ENCODE assay signal across 8 cellular contexts in the genomic region with DNA sequence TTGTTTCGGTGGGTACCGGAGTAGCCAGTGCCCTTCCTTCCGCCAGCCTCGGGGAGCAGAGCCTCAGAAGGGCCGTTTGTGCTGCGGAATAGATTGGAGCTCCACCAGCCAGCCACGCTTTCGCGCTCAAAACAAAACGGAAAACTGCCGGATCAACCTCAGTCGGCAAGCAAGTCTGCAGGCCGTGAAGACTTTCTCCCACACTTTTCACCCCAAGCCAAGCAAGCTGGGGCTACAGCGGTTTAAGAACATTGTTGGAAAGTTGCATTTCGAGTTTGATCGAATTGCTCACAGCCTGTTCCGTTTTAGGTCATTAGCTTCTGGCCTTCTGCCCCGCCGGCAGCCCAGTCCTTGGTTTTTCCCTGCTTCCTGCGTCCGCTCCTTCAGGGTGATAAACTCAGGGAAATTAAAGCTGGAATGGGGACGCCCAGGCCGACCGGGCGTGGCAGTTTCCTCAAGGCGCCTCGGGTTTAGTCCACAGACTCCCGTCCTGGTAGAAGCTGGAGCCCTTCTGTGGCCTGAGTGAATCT. TPM values are rescaled to one million over a fixed set of nuclear protein-coding genes. Genes with fewer than 3 reads are reported as not detected.
A peak's percentile ranks its signal among the peaks of the same experiment; 100 is the strongest.
DNase-seq lines count a peak whose midpoint lies in the region; ATAC-seq and TF ChIP-seq lines count a peak whose summit lies in the region.

No MANE protein-coding gene starts in this region.

- H3K79me2 ChIP-seq in GM23338 (replicated peaks; ENCODE audit: insufficient read depth), result no peaks in the 10 kb centered on the region

- CTCF ChIA-PET in naive thymus-derived CD4-positive, alpha-beta T cell (lab: Charles Lee), result no interaction called here

- peak; percentile 65 for DNase-seq in ACHN
- DNase-seq in GM23338 (ENCODE audit: low spot score), result peak; percentile 56
- no peak for DNase-seq in RWPE2 (ENCODE audit: low spot score)
- DNase-seq in naive thymus-derived CD4-positive, alpha-beta T cell, result no peak
- DNase-seq in cerebellar nuclear complex (lab: John Stamatoyannopoulos, UW), result no peak

- peaks cover 5% of the 10 kb centered on the region; the same call in 2 of the 3 replicates for H3K9me3 Mint-ChIP-seq in GM23338
- no peaks in the 10 kb centered on the region for H3K9me3 Mint-ChIP-seq in naive thymus-derived CD4-positive, alpha-beta T cell

- peaks cover 23% of the 10 kb centered on the region for H3K4me1 ChIP-seq in GM23338 (ENCODE audit: insufficient read depth)
- H3K4me1 ChIP-seq in RWPE2 (ENCODE audit: insufficient read depth, poor library complexity, severe bottlenecking), result peaks cover 6% of the 10 kb centered on the region
- H3K4me1 ChIP-seq in esophagus (ENCODE audit: control insufficient read depth in 2 of 2, insufficient read depth in 2 of 2, low read length in 1 of 2), result peaks cover 10 to 12% of the 10 kb centered on the region in 2 donors
- H3K4me1 ChIP-seq in naive thymus-derived CD4-positive, alpha-beta T cell (ENCODE audit: control insufficient read depth in 2 of 2, insufficient read depth in 2 of 2, low read length in 2 of 2), result peaks cover 22 to 27% of the 10 kb centered on the region in 2 donors

- H3K27me3 ChIP-seq in GM23338 (ENCODE audit: insufficient read depth), result peaks cover 97% of the 10 kb centered on the region
- H3K27me3 ChIP-seq in RWPE2 (ENCODE audit: insufficient read depth, poor library complexity, severe bottlenecking), result no peaks in the 10 kb centered on the region
- peaks cover 0 to 6% of the 10 kb centered on the region in 2 donors for H3K27me3 ChIP-seq in esophagus (ENCODE audit: control insufficient read depth in 1 of 2, insufficient read depth in 2 of 2, low read length in 2 of 2)
- peaks cover 8 to 25% of the 10 kb centered on the region in 2 donors for H3K27me3 ChIP-seq in naive thymus-derived CD4-positive, alpha-beta T cell (ENCODE audit: control insufficient read depth in 2 of 2, insufficient read depth in 2 of 2, low read length in 2 of 2)

- ATAC-seq in GM23338 (peak; percentile 2; the same call in 2 of the 3 replicates), RWPE2 (ENCODE audit: low read depth) (peak; percentile 21; the same call in 2 of the 3 replicates), HG03571 (IDR thresholded peaks at IDR 0.05; ENCODE audit: unreplicated experiment) (no peak), HG02840 (IDR thresholded peaks at IDR 0.05; ENCODE audit: low FRiP score, unreplicated experiment) (no peak)
- no peak for ATAC-seq in naive thymus-derived CD4-positive, alpha-beta T cell

- no peak overlapping the region for H3K27ac Mint-ChIP-seq in GM23338
- peak overlapping the region in 3 of 9 donors; percentile 20 to 41 (median 38) for H3K27ac Mint-ChIP-seq in naive thymus-derived CD4-positive, alpha-beta T cell

- H3K36me3 ChIP-seq in GM23338 (ENCODE audit: insufficient read depth), result no peaks in the 10 kb centered on the region; the same call in 1 of the 2 replicates
- no peaks in the 10 kb centered on the region for H3K36me3 ChIP-seq in RWPE2 (ENCODE audit: low read depth)
- no peaks in the 10 kb centered on the region for H3K36me3 ChIP-seq in esophagus (ENCODE audit: control insufficient read depth in 2 of 2, insufficient read depth in 2 of 2, low read length in 1 of 2)
- no peaks in the 10 kb centered on the region for H3K36me3 ChIP-seq in naive thymus-derived CD4-positive, alpha-beta T cell (ENCODE audit: control insufficient read depth in 2 of 3, insufficient read depth in 3 of 3, low read length in 3 of 3)

- H3K27me3 Mint-ChIP-seq in GM23338 (ENCODE audit: insufficient read depth, low read depth, poor library complexity), result peaks cover 77% of the 10 kb centered on the region
- H3K27me3 Mint-ChIP-seq in naive thymus-derived CD4-positive, alpha-beta T cell, result peaks cover 66 to 86% (median 73%) of the 10 kb centered on the region in 5 donors

- POLR2A ChIA-PET in naive thymus-derived CD4-positive, alpha-beta T cell (lab: Charles Lee), result no interaction called here

- TF ChIP-seq CTCF in GM23338 (conservative IDR thresholded peaks at IDR 0.05; ENCODE audit: low read depth in 2 of 2), result no peak
- no peak for TF ChIP-seq CTCF in RWPE2 (IDR thresholded peaks at IDR 0.05; ENCODE audit: poor library complexity, severe bottlenecking)

- in situ Hi-C loops in ACHN (cut with HindIII; ENCODE audit: low pct_ligation_motif_present, low pct_unique_long_range_greater_than_20kb, low sequenced_read_pairs), result no loop called here

- H3K9me3 ChIP-seq in RWPE2 (ENCODE audit: severe bottlenecking) (no peaks in the 10 kb centered on the region), esophagus (ENCODE audit: control insufficient read depth in 2 of 2, insufficient read depth in 1 of 2, low read depth in 1 of 2, low read length in 1 of 2) (no peaks in the 10 kb centered on the region)
- no peaks in the 10 kb centered on the region for H3K9me3 ChIP-seq in naive thymus-derived CD4-positive, alpha-beta T cell (ENCODE audit: control insufficient read depth in 2 of 3, low read length in 3 of 3)

- no peak overlapping the region for H3K27ac ChIP-seq in GM23338 (ENCODE audit: low read depth)
- H3K27ac ChIP-seq in RWPE2 (ENCODE audit: poor library complexity, severe bottlenecking), result peak overlapping the region; percentile 53
- H3K27ac ChIP-seq in esophagus (ENCODE audit: low read depth in 2 of 2, low read length in 1 of 2), result peak overlapping the region in 1 of 2 donors; percentile 33
- no peak overlapping the region for H3K27ac ChIP-seq in naive thymus-derived CD4-positive, alpha-beta T cell (ENCODE audit: low read depth, low read length)

- peak overlapping the region; percentile 96 for H2AFZ ChIP-seq in GM23338

- H3F3A ChIP-seq in GM23338 (replicated peaks; ENCODE audit: low read depth), result peaks cover 21% of the 10 kb centered on the region

- H3K4me3 ChIP-seq in GM23338 (peak overlapping the region; percentile 74), RWPE2 (ENCODE audit: severe bottlenecking) (peak overlapping the region; percentile 61), esophagus (ENCODE audit: low read depth in 1 of 2, low read length in 2 of 2) (peak overlapping the region; percentile 56)
- H3K4me3 ChIP-seq in naive thymus-derived CD4-positive, alpha-beta T cell (ENCODE audit: low read length), result peak overlapping the region; percentile 59

- 8 to 9% methylated on average over 28 of the region's 28 CpGs for WGBS in esophagus, 2 donors

- H3K4me3 Mint-ChIP-seq in GM23338, result peak overlapping the region; percentile 76
- peak overlapping the region; percentile 79 to 94 (median 85) for H3K4me3 Mint-ChIP-seq in naive thymus-derived CD4-positive, alpha-beta T cell

- no peaks in the 10 kb centered on the region for H3K9me2 ChIP-seq in GM23338 (ENCODE audit: insufficient read depth)

- peaks cover 3% of the 10 kb centered on the region; the same call in 1 of the 3 replicates for H3K36me3 Mint-ChIP-seq in GM23338 (ENCODE audit: low read depth)
- peaks cover 0 to 5% (median 0%) of the 10 kb centered on the region in 5 donors for H3K36me3 Mint-ChIP-seq in naive thymus-derived CD4-positive, alpha-beta T cell

- peaks cover 21% of the 10 kb centered on the region for H3K4me1 Mint-ChIP-seq in GM23338
- H3K4me1 Mint-ChIP-seq in naive thymus-derived CD4-positive, alpha-beta T cell, result peaks cover 19 to 39% (median 29%) of the 10 kb centered on the region in 7 donors

- intact Hi-C loops in naive thymus-derived CD4-positive, alpha-beta T cell (cut with micrococcal nuclease), result loop anchor here in 1 of 2 donors (5.0 kb wide), 2 partner anchors 458 to 922 kb away; a partner anchor contains a TSS

- peaks cover 25% of the 10 kb centered on the region for H4K20me1 ChIP-seq in GM23338 (replicated peaks; ENCODE audit: insufficient read depth)

- H3K4me2 ChIP-seq in GM23338, result peak overlapping the region; percentile 95

TF ChIP-seq in GM23338, 12 proteins besides CTCF, POLR2A, EP300 and RAD21:
- TF ChIP-seq POLR2AphosphoS5 (IDR thresholded peaks at IDR 0.05; ENCODE audit: low read depth) (no peak), ZNF331 (CRISPR knock-in tag; IDR thresholded peaks at IDR 0.05; ENCODE audit: low read depth) (no peak), EZH2 (IDR thresholded peaks at IDR 0.05; ENCODE audit: low read depth, unreplicated experiment) (peak; percentile 95), EZH2phosphoT487 (IDR thresholded peaks at IDR 0.05; ENCODE audit: unreplicated experiment) (peak; percentile 92), NANOG (IDR thresholded peaks at IDR 0.05; ENCODE audit: borderline replicate concordance) (no peak)
- TF ChIP-seq, protein P1, sequence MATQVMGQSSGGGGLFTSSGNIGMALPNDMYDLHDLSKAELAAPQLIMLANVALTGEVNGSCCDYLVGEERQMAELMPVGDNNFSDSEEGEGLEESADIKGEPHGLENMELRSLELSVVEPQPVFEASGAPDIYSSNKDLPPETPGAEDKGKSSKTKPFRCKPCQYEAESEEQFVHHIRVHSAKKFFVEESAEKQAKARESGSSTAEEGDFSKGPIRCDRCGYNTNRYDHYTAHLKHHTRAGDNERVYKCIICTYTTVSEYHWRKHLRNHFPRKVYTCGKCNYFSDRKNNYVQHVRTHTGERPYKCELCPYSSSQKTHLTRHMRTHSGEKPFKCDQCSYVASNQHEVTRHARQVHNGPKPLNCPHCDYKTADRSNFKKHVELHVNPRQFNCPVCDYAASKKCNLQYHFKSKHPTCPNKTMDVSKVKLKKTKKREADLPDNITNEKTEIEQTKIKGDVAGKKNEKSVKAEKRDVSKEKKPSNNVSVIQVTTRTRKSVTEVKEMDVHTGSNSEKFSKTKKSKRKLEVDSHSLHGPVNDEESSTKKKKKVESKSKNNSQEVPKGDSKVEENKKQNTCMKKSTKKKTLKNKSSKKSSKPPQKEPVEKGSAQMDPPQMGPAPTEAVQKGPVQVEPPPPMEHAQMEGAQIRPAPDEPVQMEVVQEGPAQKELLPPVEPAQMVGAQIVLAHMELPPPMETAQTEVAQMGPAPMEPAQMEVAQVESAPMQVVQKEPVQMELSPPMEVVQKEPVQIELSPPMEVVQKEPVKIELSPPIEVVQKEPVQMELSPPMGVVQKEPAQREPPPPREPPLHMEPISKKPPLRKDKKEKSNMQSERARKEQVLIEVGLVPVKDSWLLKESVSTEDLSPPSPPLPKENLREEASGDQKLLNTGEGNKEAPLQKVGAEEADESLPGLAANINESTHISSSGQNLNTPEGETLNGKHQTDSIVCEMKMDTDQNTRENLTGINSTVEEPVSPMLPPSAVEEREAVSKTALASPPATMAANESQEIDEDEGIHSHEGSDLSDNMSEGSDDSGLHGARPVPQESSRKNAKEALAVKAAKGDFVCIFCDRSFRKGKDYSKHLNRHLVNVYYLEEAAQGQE (IDR thresholded peaks at IDR 0.05; ENCODE audit: unreplicated experiment), result no peak

RNA-seq across cellular contexts. Expression of a gene that starts 0.8 kb away (rescaled TPM):
- total RNA-seq in GM23338 (2014; rRNA removed; shearing (Covaris generic)), result not detected in 2 replicates
- polyA plus RNA-seq in GM23338 (2016; fragmentation: Nextera tagmentation; extraction: Ambion mirVana), result 0.21 TPM in 1 of 2 replicates, not detected in the other
- polyA plus RNA-seq in esophagus, result 1 to 10 TPM; 1.2 to 2.0 TPM
- not detected for total RNA-seq in naive thymus-derived CD4-positive, alpha-beta T cell
- polyA plus RNA-seq in naive thymus-derived CD4-positive, alpha-beta T cell, result not detected

RNA-seq across cellular contexts. Expression of a gene that starts 7.1 kb away (rescaled TPM):
- total RNA-seq in GM23338 (2014; rRNA removed; shearing (Covaris generic)), result 0.12 TPM in 1 of 2 replicates, not detected in the other
- polyA plus RNA-seq in GM23338 (2016; fragmentation: Nextera tagmentation; extraction: Ambion mirVana), result not detected in 2 replicates
- polyA plus RNA-seq in esophagus, result under 1 TPM; 0.04 to 0.06 TPM
- not detected for total RNA-seq in naive thymus-derived CD4-positive, alpha-beta T cell
- polyA plus RNA-seq in naive thymus-derived CD4-positive, alpha-beta T cell, result not detected

Comparison
In these comparisons a context has a peak if more than half of its experiments do, and no peak if none do; other contexts are left out.
1. DNase-seq: peak in ACHN (single experiment) and GM23338 (single experiment); none in RWPE2 (single experiment), naive thymus-derived CD4-positive, alpha-beta T cell (0 of 9) and cerebellar nuclear complex (0 of 2).
2. ATAC-seq: peak in GM23338 (single experiment) and RWPE2 (single experiment); none in naive thymus-derived CD4-positive, alpha-beta T cell (single experiment), HG03571 (single experiment) and HG02840 (single experiment).
3. Peak in every context shown above with its lines, with median percentiles within 50 percentile points of each other: H3K4me3 ChIP-seq.